In genomic region chr22:49243965-49244364, GRCh38 we compare ENCODE assay signal across 19 cellular contexts.
"Had no signal": no experiment of that assay in that cellular context is flagged by ENCODE, and none has a peak within 500 bp of the region (broad histone marks: within the 10 kb centered on the region; RNA-seq: fewer than 3 reads in every experiment).

No MANE protein-coding gene starts in this region.

- H3K36me3 ChIP-seq: neural progenitor cell, vagina had no signal

- H3K27ac ChIP-seq: epithelial cell of prostate, neural progenitor cell, vagina had no signal

- H3K4me1 ChIP-seq: neural progenitor cell, vagina had no signal

- H3K9me3 ChIP-seq: vagina had no signal

- DNase-seq: activated CD4-positive, alpha-beta T cell treated with anti-CD3 and anti-CD28 coated beads, Interleukin-2, amount 50 U/mL, for 1 hour; activated CD4-positive, CD25-positive, alpha-beta regulatory T cell treated with anti-CD3 and anti-CD28 coated beads, Interleukin-2, amount 50 U/mL, for 72 hours; activated CD8-positive, alpha-beta T cell treated with anti-CD3 and anti-CD28 coated beads for 36 hours; activated T-cell treated with anti-CD3 and anti-CD28 coated beads, Interleukin-2, amount 50 U/mL, for 48 hours; anterior cingulate cortex; dermis blood vessel endothelial cell; effector CD8-positive, alpha-beta T cell; glutamatergic neuron; left cardiac atrium; natural killer cell; retina; stimulated activated CD4-positive, alpha-beta T cell treated with anti-CD3 and anti-CD28 coated beads, Interleukin-15, amount 100 ng/mL, for 24 hours; stimulated activated naive CD4-positive, alpha-beta T cell treated with Interleukin-2 at 50 U/mL for 16 hours; T-helper 2 cell; trophoblast cell had no signal

- H3K4me3 ChIP-seq: neural progenitor cell, smooth muscle cell, vagina had no signal

- H3K27me3 ChIP-seq: neural progenitor cell, vagina had no signal
